In genomic region chr9:109968332-109968657, GRCh38 we compare ENCODE assay signal across 10 cellular contexts.
DNase-seq lines count a peak whose midpoint lies in the region; ATAC-seq and TF ChIP-seq lines count a peak whose summit lies in the region.
"Had no signal": no experiment of that assay in that cellular context is flagged by ENCODE, and none has a peak within 500 bp of the region (broad histone marks: within the 10 kb centered on the region; RNA-seq: fewer than 3 reads in every experiment).

No MANE protein-coding gene starts in this region.

- H3K9me3 Mint-ChIP-seq in activated T-cell treated with anti-CD3 and anti-CD28 coated beads, Interleukin-2, amount 50 U/mL, for 4 hours = no peaks in the 10 kb centered on the region
- H3K9me3 Mint-ChIP-seq in stimulated activated memory B cell treated with anti-CD40 and anti-IgM and Interleukin-4, amounts not matched to agents 10 μg/mL and 1 μg/mL and 100 μg/mL, for 72 hours = peaks cover 2% of the 10 kb centered on the region
- H3K9me3 Mint-ChIP-seq in chondrocyte (ENCODE audit: low read depth) = no peaks in the 10 kb centered on the region

- H3K4me1 Mint-ChIP-seq in activated T-cell treated with anti-CD3 and anti-CD28 coated beads, Interleukin-2, amount 50 U/mL, for 4 hours (ENCODE audit: low read depth) = peaks cover 67% of the 10 kb centered on the region
- peaks cover 91% of the 10 kb centered on the region for H3K4me1 Mint-ChIP-seq in stimulated activated memory B cell treated with anti-CD40 and anti-IgM and Interleukin-4, amounts not matched to agents 10 μg/mL and 1 μg/mL and 100 μg/mL, for 72 hours
- H3K4me1 Mint-ChIP-seq in chondrocyte (ENCODE audit: low read depth) = peaks cover 26% of the 10 kb centered on the region

- H3K27ac ChIP-seq in suprapubic skin = no peak overlapping the region
- H3K27ac ChIP-seq: SK-N-MC had no signal

- no peaks in the 10 kb centered on the region for H3K36me3 ChIP-seq in suprapubic skin

- no peak for TF ChIP-seq CTCF in suprapubic skin (IDR thresholded peaks at IDR 0.05)
- TF ChIP-seq CTCF in chondrocyte (IDR thresholded peaks at IDR 0.05) = no peak

- WGBS in suprapubic skin = 66% methylated on average over 3 of the region's 3 CpGs

- no peak overlapping the region for H3K4me3 ChIP-seq in suprapubic skin
- H3K4me3 ChIP-seq: SK-N-MC had no signal

- H3K36me3 Mint-ChIP-seq in activated T-cell treated with anti-CD3 and anti-CD28 coated beads, Interleukin-2, amount 50 U/mL, for 4 hours (ENCODE audit: insufficient read depth) = no peaks in the 10 kb centered on the region
- H3K36me3 Mint-ChIP-seq in stimulated activated memory B cell treated with anti-CD40 and anti-IgM and Interleukin-4, amounts not matched to agents 10 μg/mL and 1 μg/mL and 100 μg/mL, for 72 hours = peaks cover 4% of the 10 kb centered on the region
- peaks cover 3% of the 10 kb centered on the region for H3K36me3 Mint-ChIP-seq in chondrocyte (ENCODE audit: low read depth)

- no peak for TF ChIP-seq POLR2A in suprapubic skin (IDR thresholded peaks at IDR 0.05)

- H3K9me3 ChIP-seq in suprapubic skin = no peaks in the 10 kb centered on the region

- peaks cover 2% of the 10 kb centered on the region for H3K4me1 ChIP-seq in suprapubic skin

- DNase-seq in activated T-cell treated with anti-CD3 and anti-CD28 coated beads, Interleukin-2, amount 50 U/mL, for 4 hours = no peak
- no peak for DNase-seq in activated T-cell treated with anti-CD3 and anti-CD28 coated beads, Interleukin-2, amount 50 U/mL, for 1 hour
- peak; percentile 13 for DNase-seq in central memory CD4-positive, alpha-beta T cell
- no peak for DNase-seq in suprapubic skin (ENCODE audit: low spot score in 2 of 2)
- no peak for DNase-seq in chondrocyte (ENCODE audit: low spot score)
- no peak for DNase-seq in NCI-H1092 treated with DMSO at 0.1 percent for 48 hours (lab: John Stamatoyannopoulos, UW)
- DNase-seq: amygdala had no signal

- no peaks in the 10 kb centered on the region for H3K27me3 ChIP-seq in suprapubic skin

- no peak overlapping the region for H3K4me3 Mint-ChIP-seq in activated T-cell treated with anti-CD3 and anti-CD28 coated beads, Interleukin-2, amount 50 U/mL, for 4 hours
- H3K4me3 Mint-ChIP-seq in stimulated activated memory B cell treated with anti-CD40 and anti-IgM and Interleukin-4, amounts not matched to agents 10 μg/mL and 1 μg/mL and 100 μg/mL, for 72 hours = no peak overlapping the region
- no peak overlapping the region for H3K4me3 Mint-ChIP-seq in chondrocyte (ENCODE audit: unreplicated experiment)

- TF ChIP-seq EP300 in suprapubic skin (IDR thresholded peaks at IDR 0.05) = no peak

- ATAC-seq in activated T-cell treated with anti-CD3 and anti-CD28 coated beads, Interleukin-2, amount 50 U/mL, for 4 hours = peak; percentile 30 to 44
- peak; percentile 22 for ATAC-seq in HG03135 (IDR thresholded peaks at IDR 0.05; ENCODE audit: unreplicated experiment)
- ATAC-seq in stimulated activated memory B cell treated with anti-CD40 and anti-IgM and Interleukin-4, amounts not matched to agents 10 μg/mL and 1 μg/mL and 100 μg/mL, for 72 hours = peak; percentile 39

- H3K27ac Mint-ChIP-seq in stimulated activated memory B cell treated with anti-CD40 and anti-IgM and Interleukin-4, amounts not matched to agents 10 μg/mL and 1 μg/mL and 100 μg/mL, for 72 hours = peak overlapping the region; percentile 92
- H3K27ac Mint-ChIP-seq in chondrocyte (ENCODE audit: unreplicated experiment) = no peak overlapping the region

- H3K27me3 Mint-ChIP-seq in activated T-cell treated with anti-CD3 and anti-CD28 coated beads, Interleukin-2, amount 50 U/mL, for 4 hours (ENCODE audit: low read depth) = no peaks in the 10 kb centered on the region
- H3K27me3 Mint-ChIP-seq in stimulated activated memory B cell treated with anti-CD40 and anti-IgM and Interleukin-4, amounts not matched to agents 10 μg/mL and 1 μg/mL and 100 μg/mL, for 72 hours = no peaks in the 10 kb centered on the region
- H3K27me3 Mint-ChIP-seq in chondrocyte (ENCODE audit: low read depth) = no peaks in the 10 kb centered on the region
